ENCODE assay signal across 22 cellular contexts in genomic region chr12:45655753-45656152, GRCh38.
"Had no signal": no experiment of that assay in that cellular context is flagged by ENCODE, and none has a peak within 500 bp of the region (broad histone marks: within the 10 kb centered on the region; RNA-seq: fewer than 3 reads in every experiment).

No MANE protein-coding gene starts in this region.

- H3K4me1 ChIP-seq: body of pancreas, sigmoid colon, transverse colon, uterus had no signal

- H3K36me3 Mint-ChIP-seq: mesothelial cell of epicardium; naive thymus-derived CD8-positive, alpha-beta T cell had no signal

- H3K27me3 Mint-ChIP-seq: progenitor cell of endocrine pancreas had no signal

- H3K27ac ChIP-seq: body of pancreas, cardiac muscle cell, esophagus squamous epithelium, gastrocnemius medialis, left ventricle myocardium inferior, sigmoid colon, transverse colon, uterus had no signal

- DNase-seq: activated gamma-delta T cell; anterior cingulate cortex; cortex of kidney; endodermal cell; esophagus squamous epithelium; gastrocnemius medialis; hippocampal formation; left ventricle myocardium inferior; retina; sigmoid colon; stimulated activated naive B cell treated with anti-CD40 and anti-IgM and Interleukin-4, amounts not matched to agents 10 μg/mL and 1 μg/mL and 100 μg/mL, for 72 hours; uterus had no signal

- H3K27ac Mint-ChIP-seq: activated CD4-positive, alpha-beta memory T cell treated with anti-CD3 and anti-CD28 coated beads, Interleukin-2, amount 10 ng/mL, durations not matched to agents 7 days and 5 days; activated CD4-positive, alpha-beta T cell treated with anti-CD3 and anti-CD28 coated beads, Interleukin-2, amount 10 ng/mL, durations not matched to agents 24 days and 14 days; activated naive CD8-positive, alpha-beta T cell treated with anti-CD3 and anti-CD28 coated beads, Interleukin-2, amount 50 U/mL, for 24 hours; activated T-helper 1 cell treated with anti-CD3 and anti-CD28 coated beads, Interleukin-12 subunit alpha, Interleukin-12 subunit beta, Interleukin-2, Interleukin-4 antibody, amounts not matched to agents 30 ng/mL and 10 ng/mL and 1 ng/mL, durations not matched to agents 14 hours and 24 hours and 36 hours; endodermal cell; mesothelial cell of epicardium; progenitor cell of endocrine pancreas; stimulated activated naive B cell treated with anti-CD40 and anti-IgM and Interleukin-4, amounts not matched to agents 10 μg/mL and 1 μg/mL and 100 μg/mL, for 72 hours had no signal

- H3K4me1 Mint-ChIP-seq: activated CD4-positive, alpha-beta memory T cell treated with anti-CD3 and anti-CD28 coated beads, Interleukin-2, amount 10 ng/mL, durations not matched to agents 7 days and 5 days; mesothelial cell of epicardium; stimulated activated naive B cell treated with anti-CD40 and anti-IgM and Interleukin-4, amounts not matched to agents 10 μg/mL and 1 μg/mL and 100 μg/mL, for 72 hours had no signal

- H3K9me3 ChIP-seq: body of pancreas, esophagus squamous epithelium, gastrocnemius medialis, left ventricle myocardium inferior, sigmoid colon, transverse colon, uterus had no signal

- H3K4me3 Mint-ChIP-seq: activated CD4-positive, alpha-beta memory T cell treated with anti-CD3 and anti-CD28 coated beads, Interleukin-2, amount 10 ng/mL, durations not matched to agents 7 days and 5 days; activated CD4-positive, alpha-beta T cell treated with anti-CD3 and anti-CD28 coated beads, Interleukin-2, amount 10 ng/mL, durations not matched to agents 24 days and 14 days; activated naive CD8-positive, alpha-beta T cell treated with anti-CD3 and anti-CD28 coated beads, Interleukin-2, amount 50 U/mL, for 24 hours; activated T-helper 1 cell treated with anti-CD3 and anti-CD28 coated beads, Interleukin-12 subunit alpha, Interleukin-12 subunit beta, Interleukin-2, Interleukin-4 antibody, amounts not matched to agents 30 ng/mL and 10 ng/mL and 1 ng/mL, durations not matched to agents 14 hours and 24 hours and 36 hours; endodermal cell; mesothelial cell of epicardium; naive thymus-derived CD8-positive, alpha-beta T cell; stimulated activated naive B cell treated with anti-CD40 and anti-IgM and Interleukin-4, amounts not matched to agents 10 μg/mL and 1 μg/mL and 100 μg/mL, for 72 hours had no signal

- H3K9me3 Mint-ChIP-seq: activated naive CD8-positive, alpha-beta T cell treated with anti-CD3 and anti-CD28 coated beads, Interleukin-2, amount 50 U/mL, for 24 hours; activated T-helper 1 cell treated with anti-CD3 and anti-CD28 coated beads, Interleukin-12 subunit alpha, Interleukin-12 subunit beta, Interleukin-2, Interleukin-4 antibody, amounts not matched to agents 30 ng/mL and 10 ng/mL and 1 ng/mL, durations not matched to agents 14 hours and 24 hours and 36 hours; endodermal cell; stimulated activated naive B cell treated with anti-CD40 and anti-IgM and Interleukin-4, amounts not matched to agents 10 μg/mL and 1 μg/mL and 100 μg/mL, for 72 hours had no signal

- H3K36me3 ChIP-seq: cardiac muscle cell, esophagus squamous epithelium, gastrocnemius medialis, left ventricle myocardium inferior, sigmoid colon, transverse colon, uterus had no signal

- H3K4me3 ChIP-seq: body of pancreas, cardiac muscle cell, esophagus squamous epithelium, gastrocnemius medialis, left ventricle myocardium inferior, sigmoid colon, transverse colon, uterus had no signal

- H3K27me3 ChIP-seq: body of pancreas, cardiac muscle cell, esophagus squamous epithelium, gastrocnemius medialis, sigmoid colon, transverse colon, uterus had no signal

- ATAC-seq: body of pancreas, gastrocnemius medialis had no signal
